Comparison of ENCODE assay signal across 15 cellular contexts in the genomic region with DNA sequence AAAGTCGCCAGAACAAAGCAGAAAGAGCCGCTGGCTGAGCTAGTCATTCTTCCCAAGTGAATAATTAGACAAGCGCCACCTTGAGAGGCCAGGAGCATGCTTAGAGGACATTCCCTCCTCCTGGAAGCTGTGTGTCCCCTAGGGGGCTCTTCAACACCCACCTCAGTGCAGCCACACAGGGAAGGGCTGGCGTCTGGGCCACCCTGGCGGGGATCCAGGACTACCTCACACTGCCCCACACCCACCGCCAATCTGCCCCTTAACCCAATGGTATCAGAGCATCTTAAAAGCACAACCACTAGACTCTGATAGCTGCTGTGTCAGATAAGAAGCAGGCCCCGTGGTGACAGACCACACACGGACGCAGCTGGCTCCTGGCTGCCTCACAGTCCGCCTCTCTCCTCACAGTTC. TPM values are rescaled to one million over a fixed set of nuclear protein-coding genes. Genes with fewer than 3 reads are reported as not detected.
A peak's percentile ranks its signal among the peaks of the same experiment; 100 is the strongest.
DNase-seq lines count a peak whose midpoint lies in the region; ATAC-seq and TF ChIP-seq lines count a peak whose summit lies in the region.
"Had no signal": no experiment of that assay in that cellular context is flagged by ENCODE, and none has a peak within 500 bp of the region (broad histone marks: within the 10 kb centered on the region; RNA-seq: fewer than 3 reads in every experiment).

No MANE protein-coding gene starts in this region.

- H3K27ac ChIP-seq in GM23338 (ENCODE audit: low read depth) (peak overlapping the region; percentile 87), left lung (no peak overlapping the region), tibial artery (no peak overlapping the region)
- H3K27ac ChIP-seq: ascending aorta, C4-2B, sigmoid colon had no signal

- ATAC-seq in GM23338 = peak; percentile 86
- peak; percentile 82 for ATAC-seq in WTC11
- peak; percentile 30 for ATAC-seq in left lung
- ATAC-seq in HG02884 (IDR thresholded peaks at IDR 0.05; ENCODE audit: unreplicated experiment) = no peak
- ATAC-seq in stimulated activated naive CD8-positive, alpha-beta T cell treated with anti-CD3 and anti-CD28 coated beads, Interleukin-15, Interleukin-2, amounts not matched to agents 100 U/mL and 50 U/mL, for 24 hours = no peak

- H3K9me3 ChIP-seq in Caco-2 = no peaks in the 10 kb centered on the region
- no peaks in the 10 kb centered on the region for H3K9me3 ChIP-seq in left lung
- H3K9me3 ChIP-seq in tibial artery = no peaks in the 10 kb centered on the region
- H3K9me3 ChIP-seq: ascending aorta, sigmoid colon had no signal

- no peaks in the 10 kb centered on the region for H3K9me2 ChIP-seq in GM23338 (ENCODE audit: insufficient read depth)

- H3K9me3 Mint-ChIP-seq in Caco-2 (ENCODE audit: unreplicated experiment) (no peaks in the 10 kb centered on the region), GM23338 (peaks cover 5% of the 10 kb centered on the region; the same call in 1 of the 3 replicates), WTC11 (no peaks in the 10 kb centered on the region)
- H3K9me3 Mint-ChIP-seq: IgD-negative memory B cell had no signal

- 0 out of 2 replicates have a peak, but pooled peaks cover 4% of the 10 kb centered on the region for H3K79me2 ChIP-seq in GM23338 (replicated peaks; ENCODE audit: insufficient read depth)

- intact Hi-C loops in Caco-2 (cut with micrococcal nuclease; ENCODE audit: unreplicated experiment) = no loop called here
- intact Hi-C loops in left lung (cut with DNase I) = no loop called here
- intact Hi-C loops in tibial artery (cut with DNase I; ENCODE audit: low total_unique reads) = no loop called here

- H3K4me3 Mint-ChIP-seq in Caco-2 (ENCODE audit: unreplicated experiment) (no peak overlapping the region), GM23338 (no peak overlapping the region), WTC11 (no peak overlapping the region)

- H3K36me3 ChIP-seq in Caco-2 (ENCODE audit: control insufficient read depth, insufficient read depth, low read length) = no peaks in the 10 kb centered on the region; the same call in 1 of the 2 replicates
- H3K36me3 ChIP-seq in GM23338 (ENCODE audit: insufficient read depth) = peaks cover 29% of the 10 kb centered on the region
- H3K36me3 ChIP-seq in left lung = peaks cover 0 to 68% of the 10 kb centered on the region in 2 donors
- H3K36me3 ChIP-seq in tibial artery = peaks cover 36 to 74% (median 38%) of the 10 kb centered on the region in 3 donors

- H3K27ac Mint-ChIP-seq in Caco-2 (ENCODE audit: unreplicated experiment) (peak overlapping the region; percentile 53), GM23338 (peak overlapping the region; percentile 69; the same call in 1 of the 2 replicates), WTC11 (peak overlapping the region; percentile 85)
- H3K27ac Mint-ChIP-seq: IgD-negative memory B cell had no signal

- peak in 1 of 2 experiments; percentile 14 for DNase-seq in Caco-2
- peak; percentile 66 for DNase-seq in GM23338 (ENCODE audit: low spot score)
- DNase-seq in WTC11 (ENCODE audit: low spot score) = peak; percentile 29
- DNase-seq in left lung = no peak
- no peak for DNase-seq in tibial artery
- no peak for DNase-seq in stimulated activated naive CD8-positive, alpha-beta T cell treated with anti-CD3 and anti-CD28 coated beads, Interleukin-15, Interleukin-2, amounts not matched to agents 100 U/mL and 50 U/mL, for 24 hours
- DNase-seq: activated T-cell treated with anti-CD3 and anti-CD28 coated beads, Interleukin-2, amount 50 U/mL, for 48 hours; dermis blood vessel endothelial cell; NCI-H1436; sigmoid colon; T-helper 1 cell had no signal

- H3K4me1 ChIP-seq in Caco-2 (peaks cover 5% of the 10 kb centered on the region; the same call in 1 of the 2 replicates), GM23338 (ENCODE audit: insufficient read depth) (peaks cover 22% of the 10 kb centered on the region), left lung (no peaks in the 10 kb centered on the region), tibial artery (no peaks in the 10 kb centered on the region)
- H3K4me1 ChIP-seq: sigmoid colon had no signal

- TF ChIP-seq CTCF in Caco-2 (IDR thresholded peaks at IDR 0.05; ENCODE audit: insufficient read depth in 1 of 2, low read depth in 1 of 2, low read length in 1 of 2, severe bottlenecking in 1 of 2, unreplicated experiment in 1 of 2) (peak in 1 of 2 experiments; percentile 6), GM23338 (conservative IDR thresholded peaks at IDR 0.05; ENCODE audit: low read depth in 2 of 2) (peak; percentile 25 to 60; a peak in 3 of 4 replicates), WTC11 (IDR thresholded peaks at IDR 0.05) (no peak), left lung (IDR thresholded peaks at IDR 0.05) (no peak), tibial artery (IDR thresholded peaks at IDR 0.05) (no peak)

- no peak overlapping the region for H3K4me3 ChIP-seq in Caco-2 (ENCODE audit: low read depth, low read length)
- H3K4me3 ChIP-seq in GM23338 = no peak overlapping the region
- H3K4me3 ChIP-seq in left lung = no peak overlapping the region
- no peak overlapping the region for H3K4me3 ChIP-seq in tibial artery
- H3K4me3 ChIP-seq: ascending aorta, sigmoid colon had no signal

- no peaks in the 10 kb centered on the region for H3K27me3 Mint-ChIP-seq in Caco-2 (ENCODE audit: insufficient read depth, unreplicated experiment)
- peaks cover 9% of the 10 kb centered on the region for H3K27me3 Mint-ChIP-seq in GM23338 (ENCODE audit: insufficient read depth, low read depth, poor library complexity)
- H3K27me3 Mint-ChIP-seq in WTC11 (ENCODE audit: low read depth) = no peaks in the 10 kb centered on the region
- H3K27me3 Mint-ChIP-seq: IgD-negative memory B cell had no signal

- CTCF ChIA-PET in Caco-2 (lab: Charles Lee) (interaction anchor here (0.9 to 1.2 kb wide), 2 partner anchors 56 to 78 kb away, joined by 3 to 8 read pairs; no protein-coding TSS in a partner anchor), WTC11 (lab: Charles Lee) (interaction anchor here (0.6 to 2.1 kb wide), 14 partner anchors 11 to 1290 kb away, joined by 3 to 13 read pairs (median 4); partner anchors contain the start of genes CBR1 and SETD4)

- H2AFZ ChIP-seq in GM23338 = no peak overlapping the region

- peaks cover 38% of the 10 kb centered on the region for H3F3A ChIP-seq in GM23338 (replicated peaks; ENCODE audit: low read depth)

- no peaks in the 10 kb centered on the region for H3K27me3 ChIP-seq in Caco-2 (replicated peaks; ENCODE audit: control insufficient read depth, insufficient read depth, low read length)
- H3K27me3 ChIP-seq in GM23338 (ENCODE audit: insufficient read depth) = no peaks in the 10 kb centered on the region
- no peaks in the 10 kb centered on the region for H3K27me3 ChIP-seq in left lung
- no peaks in the 10 kb centered on the region for H3K27me3 ChIP-seq in tibial artery
- H3K27me3 ChIP-seq: ascending aorta, sigmoid colon had no signal

- H3K36me3 Mint-ChIP-seq in Caco-2 (ENCODE audit: insufficient read depth, unreplicated experiment) = peaks cover 23% of the 10 kb centered on the region
- H3K36me3 Mint-ChIP-seq in GM23338 (ENCODE audit: low read depth) = peaks cover 68% of the 10 kb centered on the region
- H3K36me3 Mint-ChIP-seq in WTC11 = peaks cover 54% of the 10 kb centered on the region

- POLR2A ChIA-PET in Caco-2 (lab: Charles Lee) = no interaction called here
- POLR2A ChIA-PET in WTC11 (lab: Charles Lee) = interaction anchor here (0.6 kb wide), 1 partner anchor 58 kb away, joined by 3 read pairs; no protein-coding TSS in a partner anchor

- no peak overlapping the region for H3K4me2 ChIP-seq in GM23338

- peaks cover 7% of the 10 kb centered on the region; the same call in 1 of the 2 replicates for H4K20me1 ChIP-seq in GM23338 (replicated peaks; ENCODE audit: insufficient read depth)

- H3K4me1 Mint-ChIP-seq in Caco-2 (ENCODE audit: low read depth, unreplicated experiment) (peaks cover 16% of the 10 kb centered on the region), GM23338 (peaks cover 19% of the 10 kb centered on the region), WTC11 (peaks cover 41% of the 10 kb centered on the region)
- H3K4me1 Mint-ChIP-seq: IgD-negative memory B cell had no signal

- no TSS peak for BruUV-seq in Caco-2 (replicated peaks; lab: Mats Ljungman, UMichigan)

TF ChIP-seq in GM23338, 12 proteins besides CTCF, POLR2A, EP300 and RAD21 (continues in another document):
- TF ChIP-seq EZH2phosphoT487 (IDR thresholded peaks at IDR 0.05; ENCODE audit: unreplicated experiment) (no peak), CREB1 (CRISPR knock-in tag; IDR thresholded peaks at IDR 0.05; ENCODE audit: low read depth) (no peak), ZNF114 (CRISPR knock-in tag; IDR thresholded peaks at IDR 0.05) (no peak)

TF ChIP-seq in WTC11, 78 proteins besides CTCF, POLR2A, EP300 and RAD21:
- TF ChIP-seq, protein P1, sequence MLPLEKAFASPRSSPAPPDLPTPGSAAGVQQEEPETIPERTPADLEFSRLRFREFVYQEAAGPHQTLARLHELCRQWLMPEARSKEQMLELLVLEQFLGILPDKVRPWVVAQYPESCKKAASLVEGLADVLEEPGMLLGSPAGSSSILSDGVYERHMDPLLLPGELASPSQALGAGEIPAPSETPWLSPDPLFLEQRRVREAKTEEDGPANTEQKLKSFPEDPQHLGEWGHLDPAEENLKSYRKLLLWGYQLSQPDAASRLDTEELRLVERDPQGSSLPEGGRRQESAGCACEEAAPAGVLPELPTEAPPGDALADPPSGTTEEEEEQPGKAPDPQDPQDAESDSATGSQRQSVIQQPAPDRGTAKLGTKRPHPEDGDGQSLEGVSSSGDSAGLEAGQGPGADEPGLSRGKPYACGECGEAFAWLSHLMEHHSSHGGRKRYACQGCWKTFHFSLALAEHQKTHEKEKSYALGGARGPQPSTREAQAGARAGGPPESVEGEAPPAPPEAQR (CRISPR knock-in tag; IDR thresholded peaks at IDR 0.05) = no peak
- TF ChIP-seq ETV6 (CRISPR knock-in tag; IDR thresholded peaks at IDR 0.05) (no peak), ATF3 (CRISPR knock-in tag; conservative IDR thresholded peaks at IDR 0.05) (no peak), SMAD3 (CRISPR knock-in tag; IDR thresholded peaks at IDR 0.05; ENCODE audit: borderline replicate concordance) (no peak)
TF ChIP-seq in WTC11: peak in this region for 0.

RNA-seq across cellular contexts. Expression of gene SETD4, which starts 24.9 kb away (rescaled TPM):
- total RNA-seq in Caco-2 (2022) (24.3 and 28.8 TPM in 2 replicates), WTC11 (2021) (44.1 to 64.8 TPM (median 45.7 TPM) in 3 replicates), left lung (10 to 100 TPM; 16.6 to 21.3 TPM)
- total RNA-seq in GM23338 (2014; rRNA removed; shearing (Covaris generic)) = 33.8 and 45.1 TPM in 2 replicates
- 32.5 and 33.1 TPM in 2 replicates for polyA plus RNA-seq in GM23338 (2016; fragmentation: Nextera tagmentation; extraction: Ambion mirVana)

RNA-seq across cellular contexts. Expression of gene CBR1, which starts 34.4 kb away (rescaled TPM):
- total RNA-seq in Caco-2 (2022) (41.1 and 45.0 TPM in 2 replicates), WTC11 (2021) (167 to 172 TPM (median 170 TPM) in 3 replicates), left lung (10 to 100 TPM; 64.1 to 83.4 TPM)
- total RNA-seq in GM23338 (2014; rRNA removed; shearing (Covaris generic)) = 487 and 499 TPM in 2 replicates
- 273 and 285 TPM in 2 replicates for polyA plus RNA-seq in GM23338 (2016; fragmentation: Nextera tagmentation; extraction: Ambion mirVana)

Comparison
In these comparisons a context has a peak if more than half of its experiments do, and no peak if none do; other contexts are left out.
1. DNase-seq: peak in GM23338 (single experiment) and WTC11 (single experiment); none in left lung (0 of 2), tibial artery (0 of 2) and stimulated activated naive CD8-positive, alpha-beta T cell treated with anti-CD3 and anti-CD28 coated beads, Interleukin-15, Interleukin-2, amounts not matched to agents 100 U/mL and 50 U/mL, for 24 hours (single experiment).
2. CTCF ChIP-seq: peak in GM23338 (2 of 2); none in WTC11 (single experiment), left lung (0 of 2) and tibial artery (0 of 2).
3. ATAC-seq: peak in GM23338 (single experiment), WTC11 (single experiment) and left lung (single experiment); none in HG02884 (single experiment) and stimulated activated naive CD8-positive, alpha-beta T cell treated with anti-CD3 and anti-CD28 coated beads, Interleukin-15, Interleukin-2, amounts not matched to agents 100 U/mL and 50 U/mL, for 24 hours (single experiment).
4. Peak in every context shown above with its lines, with median percentiles within 50 percentile points of each other: H3K27ac Mint-ChIP-seq.